9 cellular contexts compared by ENCODE assay signal in the genomic region with DNA sequence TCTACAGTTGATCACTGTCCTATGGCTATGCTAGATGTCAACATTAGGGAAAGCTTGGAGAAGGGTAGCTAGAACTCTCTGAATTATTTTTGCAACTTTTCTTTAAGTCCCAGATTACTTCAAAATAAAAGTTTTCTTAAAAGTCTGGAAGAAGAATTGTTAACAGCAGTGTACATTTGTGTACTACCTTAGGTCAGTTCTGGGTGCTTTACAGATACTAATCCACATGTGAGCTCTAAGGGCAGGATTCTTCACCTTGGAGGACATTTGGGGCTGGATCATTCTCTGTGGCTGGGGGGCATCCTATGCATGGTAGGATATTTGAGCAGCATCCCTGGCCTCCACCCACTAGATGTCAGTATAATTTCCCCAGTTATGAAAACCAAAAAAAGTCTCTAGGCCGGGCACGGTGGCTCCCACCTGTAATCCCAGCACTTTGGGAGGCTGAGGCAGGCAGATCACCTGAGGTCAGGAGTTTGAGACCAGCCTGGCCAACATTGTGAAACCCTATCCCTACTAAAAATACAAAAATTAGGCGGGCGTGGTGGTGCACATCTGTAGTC. TPM values are rescaled to one million over a fixed set of nuclear protein-coding genes. Genes with fewer than 3 reads are reported as not detected.
DNase-seq lines count a peak whose midpoint lies in the region; ATAC-seq and TF ChIP-seq lines count a peak whose summit lies in the region.
"Had no signal": no experiment of that assay in that cellular context is flagged by ENCODE, and none has a peak within 500 bp of the region (broad histone marks: within the 10 kb centered on the region; RNA-seq: fewer than 3 reads in every experiment).

No MANE protein-coding gene starts in this region.

- CTCF ChIA-PET in activated CD8-positive, alpha-beta T cell treated with anti-CD3 and anti-CD28 coated beads for 36 hours (lab: Charles Lee): interaction anchor here (0.6 to 2.6 kb wide), 16 partner anchors 10 to 234 kb away, joined by 3 to 11 read pairs (median 3); partner anchors contain the start of genes IL27RA and MISP3
- CTCF ChIA-PET in naive thymus-derived CD4-positive, alpha-beta T cell (lab: Charles Lee): interaction anchor here (0.6 to 1.5 kb wide), 10 partner anchors 20 to 174 kb away, joined by 3 to 6 read pairs (median 4); partner anchors contain the start of gene DCAF15

- H3K27ac ChIP-seq in naive thymus-derived CD4-positive, alpha-beta T cell (ENCODE audit: low read depth, low read length): no peak overlapping the region
- H3K27ac ChIP-seq: breast epithelium had no signal

- no peak for ATAC-seq in activated CD8-positive, alpha-beta T cell treated with anti-CD3 and anti-CD28 coated beads for 36 hours
- peak; percentile 26 for ATAC-seq in naive thymus-derived CD4-positive, alpha-beta T cell
- no peak for ATAC-seq in mucosa of descending colon
- ATAC-seq in HG02678 (IDR thresholded peaks at IDR 0.05; ENCODE audit: unreplicated experiment): no peak

- H3K4me3 Mint-ChIP-seq in IgD-negative memory B cell: peak overlapping the region in 1 of 4 donors; percentile 87
- H3K4me3 Mint-ChIP-seq in activated CD8-positive, alpha-beta T cell treated with anti-CD3 and anti-CD28 coated beads for 36 hours: no peak overlapping the region
- H3K4me3 Mint-ChIP-seq in naive thymus-derived CD4-positive, alpha-beta T cell: peak overlapping the region in 1 of 10 donors; percentile 30

- peaks cover 12% of the 10 kb centered on the region in 2 donors for H3K4me1 ChIP-seq in naive thymus-derived CD4-positive, alpha-beta T cell (ENCODE audit: control insufficient read depth in 2 of 2, insufficient read depth in 2 of 2, low read length in 2 of 2)
- peaks cover 27% of the 10 kb centered on the region for H3K4me1 ChIP-seq in mucosa of descending colon (ENCODE audit: low read depth)

- DNase-seq in activated CD8-positive, alpha-beta memory T cell treated with anti-CD3 and anti-CD28 coated beads for 24 hours: peak; percentile 63
- DNase-seq in activated CD8-positive, alpha-beta memory T cell treated with anti-CD3 and anti-CD28 coated beads, Interleukin-2, amount 50 U/mL, for 48 hours: no peak
- DNase-seq in activated CD8-positive, alpha-beta T cell treated with anti-CD3 and anti-CD28 coated beads for 36 hours: peak; percentile 62
- DNase-seq in naive thymus-derived CD4-positive, alpha-beta T cell: peak in 3 of 9 donors; percentile 22 to 32 (median 30)
- DNase-seq in mucosa of descending colon (no peak), DMS114 treated with DMSO at 0.1 percent for 48 hours (lab: John Stamatoyannopoulos, UW; ENCODE audit: unreplicated experiment) (no peak)

- H3K36me3 Mint-ChIP-seq in IgD-negative memory B cell: no peaks in the 10 kb centered on the region
- peaks cover 6% of the 10 kb centered on the region for H3K36me3 Mint-ChIP-seq in activated CD8-positive, alpha-beta T cell treated with anti-CD3 and anti-CD28 coated beads for 36 hours (ENCODE audit: low read depth)
- peaks cover 0 to 2% (median 0%) of the 10 kb centered on the region in 5 donors for H3K36me3 Mint-ChIP-seq in naive thymus-derived CD4-positive, alpha-beta T cell

- peaks cover 0 to 4% (median 0%) of the 10 kb centered on the region in 3 experiments for H3K36me3 ChIP-seq in naive thymus-derived CD4-positive, alpha-beta T cell (ENCODE audit: control insufficient read depth in 2 of 3, insufficient read depth in 3 of 3, low read length in 3 of 3)
- no peaks in the 10 kb centered on the region for H3K36me3 ChIP-seq in mucosa of descending colon (ENCODE audit: low read depth)
- H3K36me3 ChIP-seq: breast epithelium had no signal

- no peaks in the 10 kb centered on the region for H3K27me3 ChIP-seq in naive thymus-derived CD4-positive, alpha-beta T cell (ENCODE audit: control insufficient read depth in 2 of 2, insufficient read depth in 2 of 2, low read length in 2 of 2)
- H3K27me3 ChIP-seq: breast epithelium had no signal

- no peaks in the 10 kb centered on the region for H3K9me3 Mint-ChIP-seq in IgD-negative memory B cell
- H3K9me3 Mint-ChIP-seq in activated CD8-positive, alpha-beta T cell treated with anti-CD3 and anti-CD28 coated beads for 36 hours: no peaks in the 10 kb centered on the region
- no peaks in the 10 kb centered on the region for H3K9me3 Mint-ChIP-seq in naive thymus-derived CD4-positive, alpha-beta T cell

- POLR2A ChIA-PET in activated CD8-positive, alpha-beta T cell treated with anti-CD3 and anti-CD28 coated beads for 36 hours (lab: Charles Lee): interaction anchor here (0.7 kb wide), 1 partner anchor 174 kb away, joined by 3 read pairs; no protein-coding TSS in a partner anchor
- POLR2A ChIA-PET in naive thymus-derived CD4-positive, alpha-beta T cell (lab: Charles Lee): interaction anchor here (0.7 to 1.2 kb wide), 7 partner anchors 11 to 138 kb away, joined by 3 to 4 read pairs (median 3); partner anchors contain the start of gene RFX1

- H3K9me3 ChIP-seq in naive thymus-derived CD4-positive, alpha-beta T cell (ENCODE audit: control insufficient read depth in 2 of 3, low read length in 3 of 3): no peaks in the 10 kb centered on the region
- no peaks in the 10 kb centered on the region for H3K9me3 ChIP-seq in mucosa of descending colon
- H3K9me3 ChIP-seq: breast epithelium had no signal

- H3K27me3 Mint-ChIP-seq in IgD-negative memory B cell: no peaks in the 10 kb centered on the region
- no peaks in the 10 kb centered on the region for H3K27me3 Mint-ChIP-seq in activated CD8-positive, alpha-beta T cell treated with anti-CD3 and anti-CD28 coated beads for 36 hours
- H3K27me3 Mint-ChIP-seq in naive thymus-derived CD4-positive, alpha-beta T cell: no peaks in the 10 kb centered on the region

- H3K27ac Mint-ChIP-seq in IgD-negative memory B cell: peak overlapping the region in 2 of 3 donors; percentile 3 to 46
- H3K27ac Mint-ChIP-seq in activated CD8-positive, alpha-beta T cell treated with anti-CD3 and anti-CD28 coated beads for 36 hours: no peak overlapping the region
- H3K27ac Mint-ChIP-seq in naive thymus-derived CD4-positive, alpha-beta T cell: peak overlapping the region in 2 of 9 donors; percentile 29 to 48

- peak; percentile 63 for TF ChIP-seq CTCF in activated CD8-positive, alpha-beta T cell treated with anti-CD3 and anti-CD28 coated beads for 36 hours (IDR thresholded peaks at IDR 0.05)
- TF ChIP-seq CTCF in mucosa of descending colon (IDR thresholded peaks at IDR 0.05): no peak

- intact Hi-C loops in activated CD8-positive, alpha-beta T cell treated with anti-CD3 and anti-CD28 coated beads for 36 hours (cut with micrococcal nuclease): no loop called here
- intact Hi-C loops in naive thymus-derived CD4-positive, alpha-beta T cell (cut with micrococcal nuclease): loop anchor here in 1 of 2 donors (1.0 kb wide), 3 partner anchors 129 to 169 kb away; partner anchors contain the start of gene MISP3
- intact Hi-C loops in mucosa of descending colon (cut with DNase I, micrococcal nuclease): no loop called here

- H3K4me3 ChIP-seq in naive thymus-derived CD4-positive, alpha-beta T cell (ENCODE audit: low read length): no peak overlapping the region
- no peak overlapping the region for H3K4me3 ChIP-seq in mucosa of descending colon
- H3K4me3 ChIP-seq: breast epithelium had no signal

- H3K4me1 Mint-ChIP-seq in IgD-negative memory B cell: peaks cover 6 to 12% (median 10%) of the 10 kb centered on the region in 3 donors
- H3K4me1 Mint-ChIP-seq in activated CD8-positive, alpha-beta T cell treated with anti-CD3 and anti-CD28 coated beads for 36 hours (ENCODE audit: low read depth): peaks cover 18% of the 10 kb centered on the region
- H3K4me1 Mint-ChIP-seq in naive thymus-derived CD4-positive, alpha-beta T cell: peaks cover 12 to 29% (median 16%) of the 10 kb centered on the region in 7 donors

RNA-seq across cellular contexts. Expression of gene BRME1, which starts 2.8 kb away (rescaled TPM):
- polyA plus RNA-seq in IgD-negative memory B cell: not detected
- total RNA-seq in activated CD8-positive, alpha-beta T cell treated with anti-CD3 and anti-CD28 coated beads for 36 hours: 1 to 10 TPM; 3.6 to 5.2 TPM
- total RNA-seq in naive thymus-derived CD4-positive, alpha-beta T cell: 10 to 100 TPM in 1 of 5 experiments, 1 to 10 TPM in 4; 1.8 to 13.7 (median 2.9) TPM
- 1 to 10 TPM in 1 of 2 donors, under 1 TPM in 1; 0.56 to 1.6 TPM for polyA plus RNA-seq in naive thymus-derived CD4-positive, alpha-beta T cell
- total RNA-seq in mucosa of descending colon: 10 to 100 TPM in 2 of 3 donors, 1 to 10 TPM in 1; 5.5 to 12.9 (median 10.8) TPM

RNA-seq across cellular contexts. Expression of gene CC2D1A, which starts 2.9 kb away (rescaled TPM):
- 15.5 TPM for polyA plus RNA-seq in IgD-negative memory B cell
- total RNA-seq in activated CD8-positive, alpha-beta T cell treated with anti-CD3 and anti-CD28 coated beads for 36 hours: 10 to 100 TPM; 22.4 to 23.8 TPM
- 10 to 100 TPM; 21.0 to 33.1 (median 29.8) TPM for total RNA-seq in naive thymus-derived CD4-positive, alpha-beta T cell
- polyA plus RNA-seq in naive thymus-derived CD4-positive, alpha-beta T cell: 10 to 100 TPM in 1 of 2 donors, 1 to 10 TPM in 1; 4.1 to 13.3 TPM
- 100 to 1,000 TPM in 2 of 3 donors, 10 to 100 TPM in 1; 68.4 to 118 (median 101) TPM for total RNA-seq in mucosa of descending colon

RNA-seq across cellular contexts. Expression of gene NANOS3, which starts 26.1 kb away (rescaled TPM):
- not detected for polyA plus RNA-seq in IgD-negative memory B cell
- total RNA-seq in activated CD8-positive, alpha-beta T cell treated with anti-CD3 and anti-CD28 coated beads for 36 hours: 1 to 10 TPM in 1 of 2 experiments, under 1 TPM in 1; 0.56 to 1.3 TPM
- 1 to 10 TPM in 2 of 5 experiments, not detected in 3; 1.3 to 3.4 TPM for total RNA-seq in naive thymus-derived CD4-positive, alpha-beta T cell
- not detected for polyA plus RNA-seq in naive thymus-derived CD4-positive, alpha-beta T cell
- total RNA-seq in mucosa of descending colon: 1 to 10 TPM in 1 of 3 donors, not detected in 2; 1.5 TPM
- total RNA-seq: breast epithelium had no signal

RNA-seq across cellular contexts. Expression of gene PODNL1, which starts 35.1 kb away (rescaled TPM):
- polyA plus RNA-seq in IgD-negative memory B cell: not detected
- not detected for total RNA-seq in activated CD8-positive, alpha-beta T cell treated with anti-CD3 and anti-CD28 coated beads for 36 hours
- total RNA-seq in naive thymus-derived CD4-positive, alpha-beta T cell: under 1 TPM in 1 of 5 experiments, not detected in 4; 0.59 TPM
- polyA plus RNA-seq in naive thymus-derived CD4-positive, alpha-beta T cell: under 1 TPM in 1 of 2 donors, not detected in 1; 0.33 TPM
- total RNA-seq in mucosa of descending colon: 1 to 10 TPM; 1.7 to 3.4 (median 2.9) TPM

RNA-seq across cellular contexts. Expression of gene DCAF15, which starts 49.2 kb away (rescaled TPM):
- 5.7 TPM for polyA plus RNA-seq in IgD-negative memory B cell
- 10 to 100 TPM; 51.3 to 51.9 TPM for total RNA-seq in activated CD8-positive, alpha-beta T cell treated with anti-CD3 and anti-CD28 coated beads for 36 hours
- total RNA-seq in naive thymus-derived CD4-positive, alpha-beta T cell: 10 to 100 TPM; 68.5 to 92.0 (median 87.2) TPM
- 1 to 10 TPM; 3.7 to 8.8 TPM for polyA plus RNA-seq in naive thymus-derived CD4-positive, alpha-beta T cell
- total RNA-seq in mucosa of descending colon: 10 to 100 TPM; 26.4 to 35.2 (median 34.7) TPM

Comparison
In these comparisons a context has a peak if more than half of its experiments do, and no peak if none do; other contexts are left out.
1. DNase-seq: peak in activated CD8-positive, alpha-beta memory T cell treated with anti-CD3 and anti-CD28 coated beads for 24 hours (single experiment) and activated CD8-positive, alpha-beta T cell treated with anti-CD3 and anti-CD28 coated beads for 36 hours (single experiment); none in activated CD8-positive, alpha-beta memory T cell treated with anti-CD3 and anti-CD28 coated beads, Interleukin-2, amount 50 U/mL, for 48 hours (single experiment), mucosa of descending colon (0 of 3) and DMS114 treated with DMSO at 0.1 percent for 48 hours (single experiment).